ENCODE assay signal across 8 cellular contexts in the genomic region with DNA sequence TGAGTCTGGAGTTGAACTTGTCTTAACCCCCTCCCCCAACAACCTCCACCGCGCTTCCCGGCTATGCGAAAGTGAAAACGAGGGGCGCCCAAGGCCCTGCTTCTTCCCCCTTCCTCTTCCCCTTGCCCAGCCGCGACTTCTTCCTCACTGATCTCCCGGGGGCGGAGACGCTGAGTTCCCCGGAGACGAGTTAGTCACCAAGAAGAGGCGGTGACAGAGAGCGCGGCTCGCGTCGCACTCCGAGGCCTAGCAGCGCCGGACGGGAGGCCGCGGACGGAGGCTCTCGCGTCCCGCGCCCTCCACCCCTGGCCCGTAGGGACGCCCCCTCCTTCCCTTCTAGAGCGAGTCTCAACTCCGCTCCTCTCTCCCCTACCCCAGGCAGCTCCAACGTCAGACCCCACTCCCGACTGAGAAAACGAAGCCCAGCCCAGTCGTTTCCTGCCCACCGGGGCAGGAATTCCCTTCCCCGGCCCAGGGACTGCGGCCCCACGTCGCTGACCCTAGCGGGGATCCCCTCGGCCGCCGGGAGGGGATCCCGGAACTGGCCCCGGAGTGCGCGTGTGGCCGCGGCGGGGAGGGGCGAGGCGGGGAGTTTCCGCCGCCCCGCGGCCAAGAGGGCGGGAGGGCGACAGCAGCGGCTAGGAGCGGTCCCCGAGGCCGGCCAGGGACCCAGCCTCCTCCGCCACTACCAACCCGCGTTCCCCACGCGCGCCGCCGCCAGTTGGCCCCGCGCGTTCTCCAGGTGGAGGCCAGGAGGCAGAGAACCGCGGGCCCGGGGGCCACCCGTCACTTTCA. TPM values are rescaled to one million over a fixed set of nuclear protein-coding genes. Genes with fewer than 3 reads are reported as not detected.
DNase-seq lines count a peak whose midpoint lies in the region; ATAC-seq and TF ChIP-seq lines count a peak whose summit lies in the region.

No MANE protein-coding gene starts in this region.

- DNase-seq in AML-193 (lab: John Stamatoyannopoulos, UW) (peak; percentile 88 to 90), NCI-H526 (lab: John Stamatoyannopoulos, UW) (peak; percentile 61 to 92), right lobe of liver (peak; percentile 82 to 91 (median 89))
- DNase-seq in activated CD4-positive, alpha-beta T cell treated with anti-CD3 and anti-CD28 coated beads, Interleukin-2, amount 50 U/mL, for 24 hours (ENCODE audit: low read depth in 1 of 2, low spot score in 1 of 2), result peak; percentile 73 to 85
- DNase-seq in stimulated activated CD4-positive, alpha-beta T cell treated with anti-CD3 and anti-CD28 coated beads, TNF-alpha, amount 100 ng/mL, for 1 hour (ENCODE audit: low read depth in 3 of 3, low spot score in 1 of 3), result peak; percentile 50 to 72 (median 55)

- H3K4me1 Mint-ChIP-seq in dendritic cell treated with granulocyte-macrophage colony-stimulating factor and Interleukin-4, amounts not matched to agents 40 ng/mL and 50 ng/mL, for 4 days (ENCODE audit: low read depth), result peaks cover 26% of the 10 kb centered on the region

- no peak for TF ChIP-seq CTCF in right lobe of liver (IDR thresholded peaks at IDR 0.05)

- intact Hi-C loops in dendritic cell treated with granulocyte-macrophage colony-stimulating factor and Interleukin-4, amounts not matched to agents 40 ng/mL and 50 ng/mL, for 4 days (cut with micrococcal nuclease), result loop anchor here (1.0 to 10.0 kb wide), 5 partner anchors 61 to 414 kb away; partner anchors contain the start of genes FAM177A1, PRORP and SRP54
- intact Hi-C loops in right lobe of liver (cut with DNase I), result no loop called here

- H3K27me3 ChIP-seq in right lobe of liver, result no peaks in the 10 kb centered on the region

- ATAC-seq in GM18907 (IDR thresholded peaks at IDR 0.05; ENCODE audit: unreplicated experiment) (peak; percentile 65), HG03108 (IDR thresholded peaks at IDR 0.05; ENCODE audit: unreplicated experiment) (peak; percentile 58), right lobe of liver (peak; percentile 77 to 87 (median 82))

- H3K36me3 Mint-ChIP-seq in dendritic cell treated with granulocyte-macrophage colony-stimulating factor and Interleukin-4, amounts not matched to agents 40 ng/mL and 50 ng/mL, for 4 days (ENCODE audit: low read depth), result peaks cover 61% of the 10 kb centered on the region

- no peaks in the 10 kb centered on the region for H3K36me3 ChIP-seq in right lobe of liver

- peak; percentile 72 for TF ChIP-seq POLR2A in right lobe of liver (IDR thresholded peaks at IDR 0.05)

- no peaks in the 10 kb centered on the region for H3K9me3 Mint-ChIP-seq in dendritic cell treated with granulocyte-macrophage colony-stimulating factor and Interleukin-4, amounts not matched to agents 40 ng/mL and 50 ng/mL, for 4 days

- no peaks in the 10 kb centered on the region for H3K27me3 Mint-ChIP-seq in dendritic cell treated with granulocyte-macrophage colony-stimulating factor and Interleukin-4, amounts not matched to agents 40 ng/mL and 50 ng/mL, for 4 days

- peak overlapping the region; percentile 84 to 89 (median 87) for H3K4me3 ChIP-seq in right lobe of liver

- H3K4me1 ChIP-seq in right lobe of liver, result peaks cover 0 to 22% (median under 1%) of the 10 kb centered on the region in 4 donors

- H3K27ac ChIP-seq in right lobe of liver, result peak overlapping the region; percentile 96 to 99 (median 97)

- 0% methylated on average over 22 of the region's 81 CpGs for WGBS in right lobe of liver (ENCODE audit: insufficient coverage, low coverage, low lambda C conversion rate, missing lambda C conversion rate)

- H3K4me3 Mint-ChIP-seq in dendritic cell treated with granulocyte-macrophage colony-stimulating factor and Interleukin-4, amounts not matched to agents 40 ng/mL and 50 ng/mL, for 4 days, result peak overlapping the region; percentile 99

- peak overlapping the region; percentile 100 for H3K27ac Mint-ChIP-seq in dendritic cell treated with granulocyte-macrophage colony-stimulating factor and Interleukin-4, amounts not matched to agents 40 ng/mL and 50 ng/mL, for 4 days

- H3K9me3 ChIP-seq in right lobe of liver, result no peaks in the 10 kb centered on the region

RNA-seq across cellular contexts. Expression of gene BAZ1A, which starts 1.4 kb away (rescaled TPM):
- 10 to 100 TPM in 5 of 6 experiments, 1 to 10 TPM in 1; 6.6 to 19.4 (median 14.3) TPM for total RNA-seq in right lobe of liver

Comparison
In these comparisons a context has a peak if more than half of its experiments do, and no peak if none do; other contexts are left out.
1. Peak in every context shown above with its lines: DNase-seq, ATAC-seq, H3K4me3 ChIP-seq and H3K27ac ChIP-seq.